ENCODE assay signal across 8 cellular contexts in genomic region chr3:100068758-100069345, GRCh38. TPM values are rescaled to one million over a fixed set of nuclear protein-coding genes. Genes with fewer than 3 reads are reported as not detected.
DNase-seq lines count a peak whose midpoint lies in the region; ATAC-seq and TF ChIP-seq lines count a peak whose summit lies in the region.

No MANE protein-coding gene starts in this region.

- DNase-seq in DMS79 (lab: John Stamatoyannopoulos, UW): peak; percentile 11
- peak; percentile 89 for DNase-seq in M059J (ENCODE audit: low read depth)
- peak; percentile 87 for DNase-seq in SIG-M5 treated with dmso at 0.1 percent for 504 hours (lab: John Stamatoyannopoulos, UW; ENCODE audit: unreplicated experiment)
- peak; percentile 63 for DNase-seq in activated effector memory CD4-positive, alpha-beta T cell treated with Interleukin-2 at 50 U/mL for 16 hours
- peak; percentile 85 for DNase-seq in germinal center (ENCODE audit: low spot score)
- peak; percentile 68 to 89 for DNase-seq in trophoblast cell
- DNase-seq in transverse colon: peak; percentile 83

- peak; percentile 60 for ATAC-seq in GM21825 (IDR thresholded peaks at IDR 0.05; ENCODE audit: unreplicated experiment)

- TF ChIP-seq CTCF in transverse colon (IDR thresholded peaks at IDR 0.05): peak; percentile 65 to 77 (median 66)

- no CpG with 5 or more reads among the region's 6 CpGs for WGBS in trophoblast cell (ENCODE audit: extremely low coverage, insufficient coverage, insufficient read length)
- 4 to 39% methylated on average over 4 to 6 of the region's 6 CpGs for WGBS in transverse colon (ENCODE audit: low coverage in 1 of 2), 2 donors

- no peak overlapping the region for H4K12ac ChIP-seq in trophoblast cell (ENCODE audit: low read depth, low read length)

- H2BK12ac ChIP-seq in trophoblast cell (ENCODE audit: low read length): no peak overlapping the region

- no peak overlapping the region for H3K14ac ChIP-seq in trophoblast cell (ENCODE audit: low read length)

- intact Hi-C loops in transverse colon (cut with DNase I; ENCODE audit: low total_unique reads): loop anchor here (10.0 kb wide), 1 partner anchor 186 kb away; no protein-coding TSS in a partner anchor

- no peak for TF ChIP-seq POLR2A in transverse colon (IDR thresholded peaks at IDR 0.05)

- H4K8ac ChIP-seq in trophoblast cell (ENCODE audit: low read depth, low read length): no peak overlapping the region

- H3K79me2 ChIP-seq in trophoblast cell (ENCODE audit: control insufficient read depth, insufficient read depth, low read length, poor library complexity): no peaks in the 10 kb centered on the region

- no peak overlapping the region for H3K9ac ChIP-seq in trophoblast cell (ENCODE audit: low read length)

- H3K18ac ChIP-seq in trophoblast cell (ENCODE audit: low read length): no peak overlapping the region

- H3K9me3 ChIP-seq in trophoblast cell (ENCODE audit: insufficient read depth, low read depth, low read length): no peaks in the 10 kb centered on the region
- H3K9me3 ChIP-seq in transverse colon: no peaks in the 10 kb centered on the region

- H3K27me3 ChIP-seq in trophoblast cell (ENCODE audit: insufficient read depth, low read length): no peaks in the 10 kb centered on the region
- H3K27me3 ChIP-seq in transverse colon: no peaks in the 10 kb centered on the region

- in situ Hi-C loops in transverse colon (cut with MboI; ENCODE audit: low pct_ligation_motif_present in 1 of 4, low pct_unique_long_range_greater_than_20kb in 1 of 4, low sequenced_read_pairs in 3 of 4): loop anchor here (5.0 to 25.0 kb wide), 6 partner anchors 168 to 232 kb away; partner anchors contain the start of gene TBC1D23 (in 1 of the 4)

- peaks cover 2% of the 10 kb centered on the region for H3K79me1 ChIP-seq in trophoblast cell (ENCODE audit: low read length)

- no peak overlapping the region for H3K4me2 ChIP-seq in trophoblast cell (ENCODE audit: low read length)

- H2AK5ac ChIP-seq in trophoblast cell (ENCODE audit: low read length): no peak overlapping the region

- no peak overlapping the region for H4K91ac ChIP-seq in trophoblast cell (ENCODE audit: low read depth, low read length)

- no peak overlapping the region for H2BK120ac ChIP-seq in trophoblast cell (ENCODE audit: insufficient read depth, low read length, poor library complexity)

- H2BK5ac ChIP-seq in trophoblast cell (ENCODE audit: low read depth, low read length, poor library complexity): no peak overlapping the region

- H3K27ac ChIP-seq in trophoblast cell (ENCODE audit: low read depth, low read length) (no peak overlapping the region), transverse colon (peak overlapping the region in 2 of 4 donors; percentile 15 to 36)

- H3K36me3 ChIP-seq in trophoblast cell (ENCODE audit: control insufficient read depth in 1 of 2, insufficient read depth in 2 of 2, low read length in 2 of 2): no peaks in the 10 kb centered on the region
- no peaks in the 10 kb centered on the region for H3K36me3 ChIP-seq in transverse colon

- H3K23ac ChIP-seq in trophoblast cell (ENCODE audit: low read length): no peak overlapping the region

- H3K4me1 ChIP-seq in trophoblast cell (ENCODE audit: control insufficient read depth in 1 of 2, insufficient read depth in 2 of 2, low read length in 2 of 2) (peaks cover 0 to 4% of the 10 kb centered on the region in 2 experiments), transverse colon (peaks cover 0 to 41% (median 9%) of the 10 kb centered on the region in 4 donors)

- H2AFZ ChIP-seq in trophoblast cell (ENCODE audit: insufficient read depth, low read length, poor library complexity): no peak overlapping the region

- no peak overlapping the region for H3K4ac ChIP-seq in trophoblast cell (ENCODE audit: low read depth, low read length)

- H3K4me3 ChIP-seq in trophoblast cell (ENCODE audit: low read depth, low read length) (no peak overlapping the region), transverse colon (no peak overlapping the region)

- no peak for TF ChIP-seq EP300 in transverse colon (IDR thresholded peaks at IDR 0.05; ENCODE audit: low read depth)

RNA-seq across cellular contexts. Expression of gene FILIP1L, which starts 45.4 kb away (rescaled TPM):
- 35.1 and 43.2 TPM in 2 replicates for total RNA-seq in M059J (2014; rRNA removed; shearing (Covaris generic))
- 30.8 and 31.7 TPM in 2 replicates for polyA plus RNA-seq in trophoblast cell (2013)
- 10 to 100 TPM; 12.3 to 38.2 (median 26.9) TPM for total RNA-seq in transverse colon

Comparison
In these comparisons a context has a peak if more than half of its experiments do, and no peak if none do; other contexts are left out.
1. DNase-seq: peak in every context shown above with its lines; median percentile 89 in M059J; 87 in SIG-M5 treated with dmso at 0.1 percent for 504 hours; 85 in germinal center; 83 in transverse colon; 78 in trophoblast cell; 63 in activated effector memory CD4-positive, alpha-beta T cell treated with Interleukin-2 at 50 U/mL for 16 hours; 11 in DMS79.